Comparison of ENCODE assay signal across 8 cellular contexts in genomic region chr1:205591522-205592351, GRCh38. TPM values are rescaled to one million over a fixed set of nuclear protein-coding genes. Genes with fewer than 3 reads are reported as not detected.
DNase-seq lines count a peak whose midpoint lies in the region; ATAC-seq and TF ChIP-seq lines count a peak whose summit lies in the region.

No MANE protein-coding gene starts in this region.

- DNase-seq in EL, result peak; percentile 77
- DNase-seq in H7, result peak; percentile 93
- DNase-seq in MG63, result peak; percentile 82
- peak; percentile 69 to 77 for DNase-seq in SHP77 (lab: John Stamatoyannopoulos, UW)
- DNase-seq in activated gamma-delta T cell (lab: John Stamatoyannopoulos, UW), result peak; percentile 69
- peak; percentile 92 to 95 for DNase-seq in foreskin keratinocyte
- peak; percentile 51 for DNase-seq in stromal cell of bone marrow (ENCODE audit: low read depth)

- peak; percentile 93 for ATAC-seq in foreskin keratinocyte

- H3K36me3 ChIP-seq in H7 (replicated peaks; ENCODE audit: control insufficient read depth, insufficient read depth, low read length), result no peaks in the 10 kb centered on the region
- H3K36me3 ChIP-seq in MG63, result no peaks in the 10 kb centered on the region
- no peaks in the 10 kb centered on the region for H3K36me3 ChIP-seq in neuron (ENCODE audit: insufficient read depth, low read length)

- no peak overlapping the region for H2AFZ ChIP-seq in neuron (ENCODE audit: low read depth, low read length)

- peaks cover 1% of the 10 kb centered on the region; the same call in 1 of the 2 replicates for H3K27me3 ChIP-seq in H7 (ENCODE audit: control insufficient read depth, insufficient read depth, low read length)
- no peaks in the 10 kb centered on the region for H3K27me3 ChIP-seq in MG63
- no peaks in the 10 kb centered on the region for H3K27me3 ChIP-seq in foreskin keratinocyte
- H3K27me3 ChIP-seq in neuron (ENCODE audit: insufficient read depth, low read length), result no peaks in the 10 kb centered on the region

- H3K27ac ChIP-seq in foreskin keratinocyte, result no peak overlapping the region

- H3K4me3 ChIP-seq in H7 (ENCODE audit: insufficient read depth, low read depth, low read length) (peak overlapping the region; percentile 42; the same call in 1 of the 2 replicates), MG63 (no peak overlapping the region), neuron (ENCODE audit: low read length) (peak overlapping the region; percentile 49)

- TF ChIP-seq CTCF in foreskin keratinocyte (conservative IDR thresholded peaks at IDR 0.05), result peak; percentile 100

- H3K4me1 ChIP-seq in foreskin keratinocyte (peaks cover 11% of the 10 kb centered on the region), neuron (ENCODE audit: insufficient read depth, low read length) (peaks cover 2% of the 10 kb centered on the region)

- H3K9me3 ChIP-seq in MG63 (no peaks in the 10 kb centered on the region), neuron (ENCODE audit: low read length) (no peaks in the 10 kb centered on the region)

RNA-seq across cellular contexts. Expression of gene ELK4, which starts 40.1 kb away (rescaled TPM):
- 13.0 and 20.1 TPM in 2 replicates for total RNA-seq in H7 (2014; rRNA removed; shearing (Covaris generic))
- 16.5 and 20.9 TPM in 2 replicates for total RNA-seq in MG63 (2014; rRNA removed; shearing (Covaris generic); ENCODE audit: low replicate concordance)
- total RNA-seq in foreskin keratinocyte, result 23.6 and 23.8 TPM in 2 replicates
- polyA plus RNA-seq in foreskin keratinocyte, result 3.4 and 4.6 TPM in 2 replicates
